ENCODE assay signal across 30 cellular contexts in genomic region chr13:94247890-94248289, GRCh38.
"Had no signal": no experiment of that assay in that cellular context is flagged by ENCODE, and none has a peak within 500 bp of the region (broad histone marks: within the 10 kb centered on the region; RNA-seq: fewer than 3 reads in every experiment).

No MANE protein-coding gene starts in this region.

- H3K27ac Mint-ChIP-seq: naive B cell; naive thymus-derived CD8-positive, alpha-beta T cell; natural killer cell treated with Interleukin-12 subunit alpha and Interleukin-12 subunit beta and Interleukin-15 and Interleukin-18, amount 100 ng/mL, for 72 hours; nephron progenitor cell; stimulated activated memory B cell treated with anti-CD40 and anti-IgM and Interleukin-4, amounts not matched to agents 10 μg/mL and 1 μg/mL and 100 μg/mL, for 72 hours; type B pancreatic cell had no signal

- H3K4me1 ChIP-seq: pancreas, prostate gland, sigmoid colon, spleen, suprapubic skin, testis, transverse colon, upper lobe of right lung, uterus had no signal

- H3K4me3 Mint-ChIP-seq: naive B cell; naive thymus-derived CD8-positive, alpha-beta T cell; natural killer cell treated with Interleukin-12 subunit alpha and Interleukin-12 subunit beta and Interleukin-15 and Interleukin-18, amount 100 ng/mL, for 72 hours; nephron progenitor cell; neural crest cell; stimulated activated memory B cell treated with anti-CD40 and anti-IgM and Interleukin-4, amounts not matched to agents 10 μg/mL and 1 μg/mL and 100 μg/mL, for 72 hours; stimulated activated naive CD8-positive, alpha-beta T cell treated with anti-CD3 and anti-CD28 coated beads, Interleukin-15, amount 100 ng/mL, for 72 hours; type B pancreatic cell had no signal

- DNase-seq: naive B cell; naive thymus-derived CD8-positive, alpha-beta T cell; nephron progenitor cell; nucleus accumbens; pancreas; right cardiac atrium; right lobe of liver; sigmoid colon; small intestine; spleen; stimulated activated CD4-positive, alpha-beta T cell treated with anti-CD3 and anti-CD28 coated beads, Interleukin-12 subunit alpha, Interleukin-12 subunit beta, amount 100 ng/mL, for 4 hours; stimulated activated CD4-positive, alpha-beta T cell treated with anti-CD3 and anti-CD28 coated beads, Interleukin-1b, Interleukin-23, amount 100 ng/mL, for 48 hours; stimulated activated CD4-positive, alpha-beta T cell treated with anti-CD3 and anti-CD28 coated beads, Interleukin-4, amount 100 ng/mL, for 1 hour; stimulated activated CD4-positive, alpha-beta T cell treated with anti-CD3 and anti-CD28 coated beads, Interleukin-4, amount 100 ng/mL, for 4 hours; stimulated activated CD8-positive, alpha-beta memory T cell treated with anti-CD3 and anti-CD28 coated beads, Interleukin-4, amount 100 ng/mL, for 48 hours; stimulated activated naive CD4-positive, alpha-beta T cell; stimulated activated naive CD8-positive, alpha-beta T cell treated with anti-CD3 and anti-CD28 coated beads, Interleukin-15, amount 100 ng/mL, for 72 hours; substantia nigra; testis; tibial artery; transverse colon; upper lobe of right lung; uterus had no signal

- ATAC-seq: naive thymus-derived CD8-positive, alpha-beta T cell; natural killer cell treated with Interleukin-12 subunit alpha and Interleukin-12 subunit beta and Interleukin-15 and Interleukin-18, amount 100 ng/mL, for 72 hours; pancreas; right cardiac atrium; right lobe of liver; stimulated activated memory B cell treated with anti-CD40 and anti-IgM and Interleukin-4, amounts not matched to agents 10 μg/mL and 1 μg/mL and 100 μg/mL, for 72 hours; upper lobe of right lung had no signal

- H3K4me1 Mint-ChIP-seq: naive B cell; nephron progenitor cell; stimulated activated memory B cell treated with anti-CD40 and anti-IgM and Interleukin-4, amounts not matched to agents 10 μg/mL and 1 μg/mL and 100 μg/mL, for 72 hours had no signal

- H3K36me3 Mint-ChIP-seq: naive B cell; stimulated activated memory B cell treated with anti-CD40 and anti-IgM and Interleukin-4, amounts not matched to agents 10 μg/mL and 1 μg/mL and 100 μg/mL, for 72 hours had no signal

- H3K27me3 ChIP-seq: neutrophil, pancreas, right lobe of liver, sigmoid colon, spleen, suprapubic skin, testis, tibial artery, transverse colon, upper lobe of right lung had no signal

- H3K27ac ChIP-seq: neutrophil, pancreas, prostate gland, right lobe of liver, sigmoid colon, spleen, suprapubic skin, testis, tibial artery, transverse colon, upper lobe of right lung, uterus had no signal

- H3K27me3 Mint-ChIP-seq: stimulated activated memory B cell treated with anti-CD40 and anti-IgM and Interleukin-4, amounts not matched to agents 10 μg/mL and 1 μg/mL and 100 μg/mL, for 72 hours; stimulated activated naive CD8-positive, alpha-beta T cell treated with anti-CD3 and anti-CD28 coated beads, Interleukin-15, amount 100 ng/mL, for 72 hours; type B pancreatic cell had no signal

- H3K36me3 ChIP-seq: neutrophil, pancreas, prostate gland, right lobe of liver, sigmoid colon, spleen, suprapubic skin, tibial artery, transverse colon, upper lobe of right lung, uterus had no signal

- H3K9me3 ChIP-seq: neutrophil, pancreas, prostate gland, right lobe of liver, suprapubic skin, testis, uterus had no signal

- H3K4me3 ChIP-seq: pancreas, prostate gland, right lobe of liver, sigmoid colon, spleen, suprapubic skin, testis, tibial artery, transverse colon, upper lobe of right lung, uterus had no signal

- FAIRE-seq: pancreas, small intestine had no signal

- H3K9me3 Mint-ChIP-seq: natural killer cell treated with Interleukin-12 subunit alpha and Interleukin-12 subunit beta and Interleukin-15 and Interleukin-18, amount 100 ng/mL, for 72 hours; stimulated activated naive CD8-positive, alpha-beta T cell treated with anti-CD3 and anti-CD28 coated beads, Interleukin-15, amount 100 ng/mL, for 72 hours; type B pancreatic cell had no signal
